Comparison of ENCODE assay signal across 1 cellular context in the genomic region with DNA sequence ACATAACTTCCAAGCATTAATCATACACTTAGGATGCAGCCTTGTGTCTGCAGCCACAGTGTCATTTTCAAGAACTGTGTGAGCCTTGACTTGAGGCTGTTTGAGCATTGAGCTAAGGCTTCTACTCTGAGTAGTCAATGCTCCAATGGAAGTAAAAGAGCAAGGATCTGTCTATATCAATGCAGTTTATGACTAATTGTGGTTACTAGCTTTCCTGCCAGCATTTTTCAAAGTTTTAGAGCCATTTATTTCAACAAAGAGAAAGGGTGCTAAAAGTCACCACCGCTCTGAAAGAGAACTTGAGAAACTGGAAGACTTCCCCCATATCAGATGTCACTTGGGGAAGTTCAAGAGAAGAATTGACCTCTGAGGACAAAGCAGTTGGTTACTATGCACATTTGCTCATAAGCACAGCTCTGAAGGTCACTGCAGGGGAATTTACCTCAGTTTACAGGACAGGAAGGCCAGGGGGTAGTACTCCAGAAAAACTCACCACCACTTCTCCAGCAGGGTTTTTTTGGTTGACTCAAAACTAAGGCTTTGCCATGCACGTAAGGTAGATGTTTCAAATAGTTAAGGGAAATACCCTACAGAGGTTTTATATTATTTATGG.
TF ChIP-seq lines count a peak whose summit lies in the region.

No MANE protein-coding gene starts in this region.

TF ChIP-seq in SK-N-SH treated with all-trans-retinoic acid at 6 μM for 48 hours, 23 proteins besides CTCF, POLR2A, EP300 and RAD21 (continued from another document):
- TF ChIP-seq, protein P1, sequence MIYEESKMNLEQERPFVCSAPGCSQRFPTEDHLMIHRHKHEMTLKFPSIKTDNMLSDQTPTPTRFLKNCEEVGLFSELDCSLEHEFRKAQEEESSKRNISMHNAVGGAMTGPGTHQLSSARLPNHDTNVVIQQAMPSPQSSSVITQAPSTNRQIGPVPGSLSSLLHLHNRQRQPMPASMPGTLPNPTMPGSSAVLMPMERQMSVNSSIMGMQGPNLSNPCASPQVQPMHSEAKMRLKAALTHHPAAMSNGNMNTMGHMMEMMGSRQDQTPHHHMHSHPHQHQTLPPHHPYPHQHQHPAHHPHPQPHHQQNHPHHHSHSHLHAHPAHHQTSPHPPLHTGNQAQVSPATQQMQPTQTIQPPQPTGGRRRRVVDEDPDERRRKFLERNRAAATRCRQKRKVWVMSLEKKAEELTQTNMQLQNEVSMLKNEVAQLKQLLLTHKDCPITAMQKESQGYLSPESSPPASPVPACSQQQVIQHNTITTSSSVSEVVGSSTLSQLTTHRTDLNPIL (CRISPR knock-in tag; IDR thresholded peaks at IDR 0.05; ENCODE audit: low read depth) = no peak
- TF ChIP-seq ESRRG (CRISPR knock-in tag; IDR thresholded peaks at IDR 0.05) = no peak
- peak; percentile 57; the same call in 1 of the 2 replicates for TF ChIP-seq RARB (CRISPR knock-in tag; IDR thresholded peaks at IDR 0.05)
- TF ChIP-seq CSDC2 (CRISPR knock-in tag; IDR thresholded peaks at IDR 0.05) = no peak
- no peak for TF ChIP-seq ZNF8 (CRISPR knock-in tag; IDR thresholded peaks at IDR 0.05)
- TF ChIP-seq ARNTL (CRISPR knock-in tag; IDR thresholded peaks at IDR 0.05; ENCODE audit: borderline replicate concordance, low read depth) = no peak; the same call in 1 of the 2 replicates
- TF ChIP-seq ISL1 (CRISPR knock-in tag; IDR thresholded peaks at IDR 0.05) = no peak
